Comparison of ENCODE assay signal across 8 cellular contexts in genomic region chr18:25921677-25922421, GRCh38.
DNase-seq lines count a peak whose midpoint lies in the region; ATAC-seq and TF ChIP-seq lines count a peak whose summit lies in the region.

No MANE protein-coding gene starts in this region.

- H3K27ac Mint-ChIP-seq in natural killer cell, result no peak overlapping the region
- no peak overlapping the region for H3K27ac Mint-ChIP-seq in natural killer cell treated with Interleukin-12 subunit alpha and Interleukin-12 subunit beta and Interleukin-15 and Interleukin-18, amount 100 ng/mL, for 72 hours

- intact Hi-C loops in natural killer cell (cut with micrococcal nuclease), result loop anchor here (5.0 kb wide), 1 partner anchor 415 kb away; no protein-coding TSS in a partner anchor

- H3K4me3 Mint-ChIP-seq in natural killer cell, result no peak overlapping the region
- H3K4me3 Mint-ChIP-seq in natural killer cell treated with Interleukin-12 subunit alpha and Interleukin-12 subunit beta and Interleukin-15 and Interleukin-18, amount 100 ng/mL, for 72 hours, result no peak overlapping the region

- H3K4me1 Mint-ChIP-seq in natural killer cell, result no peaks in the 10 kb centered on the region
- H3K4me1 Mint-ChIP-seq in natural killer cell treated with Interleukin-12 subunit alpha and Interleukin-12 subunit beta and Interleukin-15 and Interleukin-18, amount 100 ng/mL, for 72 hours (ENCODE audit: low read depth in 2 of 2), result no peaks in the 10 kb centered on the region

- TF ChIP-seq CTCF in natural killer cell (IDR thresholded peaks at IDR 0.05), result peak; percentile 49

- no peak for DNase-seq in natural killer cell
- DNase-seq in natural killer cell treated with Interleukin-12 subunit alpha and Interleukin-12 subunit beta and Interleukin-15 and Interleukin-18, amount 100 ng/mL, for 72 hours (ENCODE audit: low spot score), result no peak
- DNase-seq in NCI-H226, result peak; percentile 24
- DNase-seq in activated CD8-positive, alpha-beta memory T cell treated with anti-CD3 and anti-CD28 coated beads for 24 hours, result peak; percentile 68
- DNase-seq in foreskin melanocyte, result peak; percentile 29
- peak; percentile 25 to 31 for DNase-seq in stimulated activated CD4-positive, alpha-beta T cell treated with anti-CD3 and anti-CD28 coated beads, Interleukin-4, amount 100 ng/mL, for 48 hours (ENCODE audit: low read depth in 2 of 2)
- no peak for DNase-seq in mucosa of gallbladder (ENCODE audit: low spot score)

- no peaks in the 10 kb centered on the region for H3K36me3 Mint-ChIP-seq in natural killer cell
- no peaks in the 10 kb centered on the region for H3K36me3 Mint-ChIP-seq in natural killer cell treated with Interleukin-12 subunit alpha and Interleukin-12 subunit beta and Interleukin-15 and Interleukin-18, amount 100 ng/mL, for 72 hours

- no peaks in the 10 kb centered on the region for H3K9me3 Mint-ChIP-seq in natural killer cell
- no peaks in the 10 kb centered on the region for H3K9me3 Mint-ChIP-seq in natural killer cell treated with Interleukin-12 subunit alpha and Interleukin-12 subunit beta and Interleukin-15 and Interleukin-18, amount 100 ng/mL, for 72 hours

- peaks cover 0 to 3% of the 10 kb centered on the region in 2 donors for H3K27me3 Mint-ChIP-seq in natural killer cell (ENCODE audit: low read depth in 2 of 2)
- peaks cover 2 to 5% of the 10 kb centered on the region in 2 donors for H3K27me3 Mint-ChIP-seq in natural killer cell treated with Interleukin-12 subunit alpha and Interleukin-12 subunit beta and Interleukin-15 and Interleukin-18, amount 100 ng/mL, for 72 hours

- ATAC-seq in natural killer cell (peak; percentile 44 to 57 (median 50)), HG02759 (IDR thresholded peaks at IDR 0.05; ENCODE audit: unreplicated experiment) (peak; percentile 85)
- no peak for ATAC-seq in natural killer cell treated with Interleukin-12 subunit alpha and Interleukin-12 subunit beta and Interleukin-15 and Interleukin-18, amount 100 ng/mL, for 72 hours

Comparison
In these comparisons a context has a peak if more than half of its experiments do, and no peak if none do; other contexts are left out.
1. ATAC-seq: peak in natural killer cell (3 of 3) and HG02759 (single experiment); none in natural killer cell treated with Interleukin-12 subunit alpha and Interleukin-12 subunit beta and Interleukin-15 and Interleukin-18, amount 100 ng/mL, for 72 hours (0 of 2).
2. DNase-seq: peak in NCI-H226 (single experiment), activated CD8-positive, alpha-beta memory T cell treated with anti-CD3 and anti-CD28 coated beads for 24 hours (single experiment), foreskin melanocyte (single experiment) and stimulated activated CD4-positive, alpha-beta T cell treated with anti-CD3 and anti-CD28 coated beads, Interleukin-4, amount 100 ng/mL, for 48 hours (2 of 2); none in natural killer cell (single experiment), natural killer cell treated with Interleukin-12 subunit alpha and Interleukin-12 subunit beta and Interleukin-15 and Interleukin-18, amount 100 ng/mL, for 72 hours (single experiment) and mucosa of gallbladder (single experiment).